Comparison of ENCODE assay signal across 8 cellular contexts in the genomic region with DNA sequence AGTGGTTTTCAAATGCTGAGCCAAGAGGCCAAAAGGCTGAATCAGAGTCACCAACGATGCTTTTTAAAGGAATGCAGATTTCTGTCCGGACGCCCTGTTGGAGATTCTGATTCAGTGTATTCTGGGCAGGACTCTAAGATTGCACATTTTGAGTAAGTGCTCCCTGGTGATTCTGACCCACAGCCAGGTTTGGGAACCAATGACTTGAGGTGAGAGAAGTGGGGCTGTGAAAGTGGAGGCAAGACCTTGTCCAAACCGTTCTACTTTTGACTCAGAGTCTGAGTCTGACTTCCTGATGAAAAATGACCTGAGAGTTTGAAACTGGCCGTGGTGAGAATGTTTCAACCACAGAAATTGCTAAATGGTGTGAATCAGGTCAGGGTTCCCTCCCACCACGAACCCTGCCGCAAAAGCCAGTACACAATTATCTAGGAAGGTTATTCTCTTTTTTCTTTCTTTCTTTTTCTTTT.
DNase-seq lines count a peak whose midpoint lies in the region; ATAC-seq and TF ChIP-seq lines count a peak whose summit lies in the region.

No MANE protein-coding gene starts in this region.

- DNase-seq in AG09319 (ENCODE audit: extremely low read depth, low read depth) (peak; percentile 12), breast epithelium (ENCODE audit: low spot score in 2 of 2) (no peak), DMS 273 treated with DMSO at 0.1 percent for 48 hours (lab: John Stamatoyannopoulos, UW) (no peak), NCI-H2227 (lab: John Stamatoyannopoulos, UW; ENCODE audit: unreplicated experiment) (no peak), NCI-H1048 (lab: John Stamatoyannopoulos, UW) (no peak)
- no peak for DNase-seq in activated CD8-positive, alpha-beta memory T cell treated with anti-CD3 and anti-CD28 coated beads, Interleukin-2, amount 50 U/mL, for 4 hours

- H3K27me3 ChIP-seq in breast epithelium = no peaks in the 10 kb centered on the region

- no peak overlapping the region for H3K4me3 ChIP-seq in breast epithelium

- H3K36me3 ChIP-seq in breast epithelium = no peaks in the 10 kb centered on the region

- ATAC-seq in GM19397 (IDR thresholded peaks at IDR 0.05; ENCODE audit: unreplicated experiment) = peak; percentile 96
- ATAC-seq in HG03342 (IDR thresholded peaks at IDR 0.05; ENCODE audit: unreplicated experiment) = peak; percentile 97

- H3K4me1 ChIP-seq in breast epithelium = no peaks in the 10 kb centered on the region

- H3K9me3 ChIP-seq in breast epithelium = no peaks in the 10 kb centered on the region

- intact Hi-C loops in breast epithelium (cut with DNase I; ENCODE audit: low total_unique reads) = no loop called here

- H3K27ac ChIP-seq in breast epithelium = peak overlapping the region; percentile 0 to 55

- TF ChIP-seq CTCF in AG09319 (IDR thresholded peaks at IDR 0.05; ENCODE audit: low read depth, low read length) = no peak
- no peak for TF ChIP-seq CTCF in breast epithelium (IDR thresholded peaks at IDR 0.05)

- no peak for TF ChIP-seq POLR2A in breast epithelium (IDR thresholded peaks at IDR 0.05)
